In genomic region chr6:4021862-4022715, GRCh38 we compare ENCODE assay signal across 8 cellular contexts. TPM values are rescaled to one million over a fixed set of nuclear protein-coding genes. Genes with fewer than 3 reads are reported as not detected.
A peak's percentile ranks its signal among the peaks of the same experiment; 100 is the strongest.
DNase-seq lines count a peak whose midpoint lies in the region; ATAC-seq and TF ChIP-seq lines count a peak whose summit lies in the region.

No MANE protein-coding gene starts in this region.

- H3K27ac ChIP-seq in foreskin keratinocyte (peak overlapping the region; percentile 93), psoas muscle (peak overlapping the region; percentile 96)

- no peaks in the 10 kb centered on the region for H3K27me3 Mint-ChIP-seq in activated T-cell treated with anti-CD3 and anti-CD28 coated beads, Interleukin-2, amount 50 U/mL, for 4 hours (ENCODE audit: low read depth)
- no peaks in the 10 kb centered on the region for H3K27me3 Mint-ChIP-seq in T-helper 2 cell treated with Interferon-gamma antibody and Interleukin-4, amounts not matched to agents 5 μg/mL and 100 μg/mL, for 36 hours (ENCODE audit: low read depth)

- H3K27ac Mint-ChIP-seq in T-helper 2 cell treated with Interferon-gamma antibody and Interleukin-4, amounts not matched to agents 5 μg/mL and 100 μg/mL, for 36 hours: peak overlapping the region; percentile 95

- 2% methylated on average over 15 of the region's 15 CpGs for WGBS in psoas muscle, 3 donors

- no peak for DNase-seq in activated T-cell treated with anti-CD3 and anti-CD28 coated beads, Interleukin-2, amount 50 U/mL, for 4 hours
- no peak for DNase-seq in activated T-cell treated with anti-CD3 and anti-CD28 coated beads, Interleukin-2, amount 50 U/mL, for 1 hour
- no peak for DNase-seq in T-helper 2 cell treated with Interferon-gamma antibody and Interleukin-4, amounts not matched to agents 5 μg/mL and 100 μg/mL, for 36 hours (ENCODE audit: low spot score)
- DNase-seq in foreskin keratinocyte (no peak), psoas muscle (no peak), UCSD-AML1 (lab: John Stamatoyannopoulos, UW; ENCODE audit: unreplicated experiment) (no peak)

- peak in 1 of 2 donors; percentile 3 for ATAC-seq in activated T-cell treated with anti-CD3 and anti-CD28 coated beads, Interleukin-2, amount 50 U/mL, for 4 hours
- ATAC-seq in HG03159 (IDR thresholded peaks at IDR 0.05; ENCODE audit: unreplicated experiment) (peak; percentile 2), foreskin keratinocyte (no peak), psoas muscle (peak; percentile 31 to 52 (median 40)), GM18861 (IDR thresholded peaks at IDR 0.05; ENCODE audit: unreplicated experiment) (no peak)

- intact Hi-C loops in psoas muscle (cut with DNase I): no loop called here

- peak overlapping the region; percentile 86 for H3K4me3 ChIP-seq in psoas muscle

- H3K4me1 ChIP-seq in foreskin keratinocyte (peaks cover 30% of the 10 kb centered on the region), psoas muscle (peaks cover 58% of the 10 kb centered on the region)

- H3K4me1 Mint-ChIP-seq in activated T-cell treated with anti-CD3 and anti-CD28 coated beads, Interleukin-2, amount 50 U/mL, for 4 hours (ENCODE audit: low read depth): peaks cover 62% of the 10 kb centered on the region
- peaks cover 52% of the 10 kb centered on the region for H3K4me1 Mint-ChIP-seq in T-helper 2 cell treated with Interferon-gamma antibody and Interleukin-4, amounts not matched to agents 5 μg/mL and 100 μg/mL, for 36 hours (ENCODE audit: low read depth)

- H3K9me3 Mint-ChIP-seq in activated T-cell treated with anti-CD3 and anti-CD28 coated beads, Interleukin-2, amount 50 U/mL, for 4 hours: no peaks in the 10 kb centered on the region
- no peaks in the 10 kb centered on the region for H3K9me3 Mint-ChIP-seq in T-helper 2 cell treated with Interferon-gamma antibody and Interleukin-4, amounts not matched to agents 5 μg/mL and 100 μg/mL, for 36 hours

- no peaks in the 10 kb centered on the region for H3K27me3 ChIP-seq in foreskin keratinocyte
- H3K27me3 ChIP-seq in psoas muscle (ENCODE audit: insufficient read depth in 3 of 3, low read length in 2 of 3): no peaks in the 10 kb centered on the region

- no peaks in the 10 kb centered on the region for H3K9me3 ChIP-seq in psoas muscle

- peaks cover 16% of the 10 kb centered on the region for H3K36me3 Mint-ChIP-seq in activated T-cell treated with anti-CD3 and anti-CD28 coated beads, Interleukin-2, amount 50 U/mL, for 4 hours (ENCODE audit: insufficient read depth)
- H3K36me3 Mint-ChIP-seq in T-helper 2 cell treated with Interferon-gamma antibody and Interleukin-4, amounts not matched to agents 5 μg/mL and 100 μg/mL, for 36 hours (ENCODE audit: low read depth): peaks cover 37% of the 10 kb centered on the region

- no peaks in the 10 kb centered on the region for H3K36me3 ChIP-seq in psoas muscle (ENCODE audit: insufficient read depth in 1 of 2, low read depth in 1 of 2)

- TF ChIP-seq CTCF in foreskin keratinocyte (conservative IDR thresholded peaks at IDR 0.05) (no peak), psoas muscle (IDR thresholded peaks at IDR 0.05) (no peak)

- H3K4me3 Mint-ChIP-seq in activated T-cell treated with anti-CD3 and anti-CD28 coated beads, Interleukin-2, amount 50 U/mL, for 4 hours: peak overlapping the region; percentile 96
- peak overlapping the region; percentile 91 for H3K4me3 Mint-ChIP-seq in T-helper 2 cell treated with Interferon-gamma antibody and Interleukin-4, amounts not matched to agents 5 μg/mL and 100 μg/mL, for 36 hours

RNA-seq across cellular contexts. Expression of gene FAM217A, which starts 56.8 kb away (rescaled TPM):
- total RNA-seq in activated T-cell treated with anti-CD3 and anti-CD28 coated beads, Interleukin-2, amount 50 U/mL, for 4 hours: not detected
- total RNA-seq in foreskin keratinocyte: not detected in 2 replicates
- polyA plus RNA-seq in foreskin keratinocyte: not detected in 2 replicates
- not detected for total RNA-seq in psoas muscle
- polyA plus RNA-seq in psoas muscle: not detected

Comparison
In these comparisons a context has a peak if more than half of its experiments do, and no peak if none do; other contexts are left out.
1. ATAC-seq: peak in HG03159 (single experiment) and psoas muscle (4 of 4); none in foreskin keratinocyte (single experiment) and GM18861 (single experiment).